ENCODE assay signal across 18 cellular contexts in the genomic region with DNA sequence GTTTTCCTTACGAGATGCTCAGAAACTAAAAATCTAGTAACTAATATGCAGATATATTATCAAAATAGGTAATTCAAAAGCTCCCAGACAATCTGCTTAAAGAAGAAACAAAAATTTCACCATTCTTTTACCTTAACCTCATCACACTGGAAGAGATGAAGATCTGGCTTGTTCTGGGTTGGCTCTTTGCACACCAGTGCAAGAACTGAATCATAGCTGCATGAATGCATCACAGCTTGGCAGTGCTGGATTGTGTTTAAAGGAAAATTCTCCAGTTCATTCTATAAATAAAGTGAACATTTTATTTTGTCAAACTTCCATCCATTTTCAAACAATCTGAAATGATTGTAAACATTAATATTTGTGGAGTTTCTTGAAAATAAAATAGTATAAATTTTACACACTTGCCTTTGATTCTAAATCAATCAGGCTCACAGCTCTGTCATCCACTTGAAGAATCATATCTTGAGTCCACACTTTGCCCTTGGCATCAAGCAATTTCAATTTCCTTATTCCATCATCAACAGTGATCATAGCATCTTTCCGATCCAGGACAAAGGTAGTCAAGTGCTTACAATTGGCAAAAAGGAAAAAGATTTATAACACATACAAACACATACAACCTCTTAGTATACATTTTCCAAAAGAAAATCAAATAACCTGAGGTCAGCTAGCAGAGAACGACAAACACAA.
"Had no signal": no experiment of that assay in that cellular context is flagged by ENCODE, and none has a peak within 500 bp of the region (broad histone marks: within the 10 kb centered on the region; RNA-seq: fewer than 3 reads in every experiment).

No MANE protein-coding gene starts in this region.

- H3K36me3 ChIP-seq: upper lobe of right lung had no signal

- ATAC-seq: right lobe of liver; stimulated activated naive CD8-positive, alpha-beta T cell treated with anti-CD3 and anti-CD28 coated beads, Interleukin-15, amount 100 ng/mL, for 72 hours; T-cell; upper lobe of right lung had no signal

- FAIRE-seq: endothelial cell of umbilical vein had no signal

- H3K4me1 ChIP-seq: esophagus squamous epithelium, right lobe of liver, spleen, testis, upper lobe of right lung had no signal

- H3K27me3 ChIP-seq: esophagus squamous epithelium, right lobe of liver, spleen, testis, upper lobe of right lung had no signal

- H3K4me3 ChIP-seq: coronary artery, esophagus squamous epithelium, lung, right lobe of liver, spleen, testis, upper lobe of right lung had no signal

- H3K9me3 ChIP-seq: esophagus squamous epithelium, right lobe of liver, spleen, testis, upper lobe of right lung had no signal

- DNase-seq: activated CD4-positive, alpha-beta T cell treated with anti-CD3 and anti-CD28 coated beads, Interleukin-2, amount 50 U/mL, for 4 hours; activated CD4-positive, CD25-positive, alpha-beta regulatory T cell treated with anti-CD3 and anti-CD28 coated beads, Interleukin-2, amount 50 U/mL, for 72 hours; activated naive CD4-positive, alpha-beta T cell treated with anti-CD3 and anti-CD28 coated beads for 36 hours; caudate nucleus; effector CD4-positive, alpha-beta T cell; esophagus squamous epithelium; midbrain; right lobe of liver; spleen; stimulated activated CD4-positive, alpha-beta T cell treated with anti-CD3 and anti-CD28 coated beads, Interleukin-1b, Interleukin-23, amount 100 ng/mL, for 48 hours; stimulated activated naive CD8-positive, alpha-beta T cell treated with anti-CD3 and anti-CD28 coated beads, Interleukin-15, amount 100 ng/mL, for 72 hours; T-cell; T-helper 9 cell; testis; upper lobe of right lung had no signal

- H3K27ac ChIP-seq: coronary artery, esophagus squamous epithelium, right lobe of liver, spleen, testis, upper lobe of right lung had no signal
